ENCODE assay signal across 9 cellular contexts in the genomic region with DNA sequence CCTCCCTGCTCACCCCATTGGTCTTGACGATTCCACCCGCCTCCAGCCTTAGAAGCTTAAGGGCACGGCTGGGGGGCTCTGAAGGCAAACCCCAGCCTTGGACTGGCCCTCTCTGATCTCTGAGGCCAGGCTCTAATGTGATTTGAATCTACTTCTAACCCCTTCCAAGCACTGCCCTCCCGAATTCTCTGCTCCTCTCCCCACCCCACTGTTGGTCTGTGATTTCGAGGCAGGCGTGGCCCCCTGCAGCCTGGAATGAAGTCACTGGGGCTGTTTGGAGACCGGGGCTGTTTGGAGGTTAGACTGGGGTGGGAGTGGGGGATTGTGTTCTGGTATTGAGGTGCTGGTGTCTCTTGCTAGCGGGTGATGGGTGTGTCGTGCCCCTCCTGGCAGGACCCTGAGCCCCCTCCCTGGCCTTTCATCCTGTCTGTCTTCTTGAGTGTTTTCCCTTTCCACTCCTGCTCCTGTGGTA.
A peak's percentile ranks its signal among the peaks of the same experiment; 100 is the strongest.
DNase-seq lines count a peak whose midpoint lies in the region; ATAC-seq and TF ChIP-seq lines count a peak whose summit lies in the region.
"Had no signal": no experiment of that assay in that cellular context is flagged by ENCODE, and none has a peak within 500 bp of the region (broad histone marks: within the 10 kb centered on the region; RNA-seq: fewer than 3 reads in every experiment).

No MANE protein-coding gene starts in this region.

- H3K4me3 Mint-ChIP-seq in stimulated activated effector memory CD8-positive, alpha-beta T cell treated with anti-CD3 and anti-CD28 coated beads, Interleukin-12 subunit alpha, Interleukin-12 subunit beta, amount 100 ng/mL, for 72 hours: no peak overlapping the region

- DNase-seq in astrocyte of the spinal cord (ENCODE audit: low read depth, low spot score) (no peak), ecto neural progenitor cell (ENCODE audit: low spot score) (no peak)
- no peak for DNase-seq in stimulated activated effector memory CD8-positive, alpha-beta T cell treated with anti-CD3 and anti-CD28 coated beads, Interleukin-12 subunit alpha, Interleukin-12 subunit beta, amount 100 ng/mL, for 72 hours (ENCODE audit: low spot score in 2 of 2)
- DNase-seq: activated naive CD8-positive, alpha-beta T cell treated with anti-CD3 and anti-CD28 coated beads, Interleukin-2, amount 10 ng/mL, durations not matched to agents 7 days and 5 days; MV-4-11 had no signal

- in situ Hi-C loops in astrocyte of the spinal cord (cut with HindIII; ENCODE audit: low sequenced_read_pairs): no loop called here

- peak; percentile 4 for TF ChIP-seq CTCF in astrocyte of the spinal cord (IDR thresholded peaks at IDR 0.05; ENCODE audit: low read depth, low read length)

- peaks cover 39% of the 10 kb centered on the region for H3K4me1 Mint-ChIP-seq in stimulated activated effector memory CD8-positive, alpha-beta T cell treated with anti-CD3 and anti-CD28 coated beads, Interleukin-12 subunit alpha, Interleukin-12 subunit beta, amount 100 ng/mL, for 72 hours

- H3K27ac Mint-ChIP-seq in stimulated activated effector memory CD8-positive, alpha-beta T cell treated with anti-CD3 and anti-CD28 coated beads, Interleukin-12 subunit alpha, Interleukin-12 subunit beta, amount 100 ng/mL, for 72 hours: peak overlapping the region; percentile 52
- H3K27ac Mint-ChIP-seq: activated naive CD8-positive, alpha-beta T cell treated with anti-CD3 and anti-CD28 coated beads, Interleukin-2, amount 10 ng/mL, durations not matched to agents 7 days and 5 days had no signal

- peaks cover 29% of the 10 kb centered on the region for H3K36me3 ChIP-seq in HUES48 (ENCODE audit: control insufficient read depth, insufficient read depth, low read length)

- peaks cover 18% of the 10 kb centered on the region for H3K4me1 ChIP-seq in HUES48 (ENCODE audit: control insufficient read depth, insufficient read depth, low read length)

- no peaks in the 10 kb centered on the region for H3K36me3 Mint-ChIP-seq in stimulated activated effector memory CD8-positive, alpha-beta T cell treated with anti-CD3 and anti-CD28 coated beads, Interleukin-12 subunit alpha, Interleukin-12 subunit beta, amount 100 ng/mL, for 72 hours
- H3K36me3 Mint-ChIP-seq: activated naive CD8-positive, alpha-beta T cell treated with anti-CD3 and anti-CD28 coated beads, Interleukin-2, amount 10 ng/mL, durations not matched to agents 7 days and 5 days had no signal

- H3K9me3 ChIP-seq in HUES48 (ENCODE audit: control insufficient read depth, insufficient read depth, low read length): no peaks in the 10 kb centered on the region

- H3K9ac ChIP-seq in HUES48 (ENCODE audit: low read depth, low read length): peak overlapping the region; percentile 29; the same call in 1 of the 2 replicates

- no peak for ATAC-seq in stimulated activated effector memory CD8-positive, alpha-beta T cell treated with anti-CD3 and anti-CD28 coated beads, Interleukin-12 subunit alpha, Interleukin-12 subunit beta, amount 100 ng/mL, for 72 hours
- ATAC-seq in HG02759 (IDR thresholded peaks at IDR 0.05; ENCODE audit: unreplicated experiment) (no peak), GM18502 (IDR thresholded peaks at IDR 0.05; ENCODE audit: poor library complexity, unreplicated experiment) (no peak)

- peak overlapping the region; percentile 93 for H3K27ac ChIP-seq in HUES48 (ENCODE audit: low read depth, low read length)
- H3K27ac ChIP-seq in layer of hippocampus (ENCODE audit: low read depth, low read length): peak overlapping the region; percentile 18

- no peaks in the 10 kb centered on the region for H3K27me3 ChIP-seq in HUES48 (ENCODE audit: control insufficient read depth, insufficient read depth, low read length)
- peaks cover 35% of the 10 kb centered on the region for H3K27me3 ChIP-seq in layer of hippocampus (ENCODE audit: control insufficient read depth, insufficient read depth, low read length)

- H3K9me3 Mint-ChIP-seq in stimulated activated effector memory CD8-positive, alpha-beta T cell treated with anti-CD3 and anti-CD28 coated beads, Interleukin-12 subunit alpha, Interleukin-12 subunit beta, amount 100 ng/mL, for 72 hours: no peaks in the 10 kb centered on the region
- H3K9me3 Mint-ChIP-seq: activated naive CD8-positive, alpha-beta T cell treated with anti-CD3 and anti-CD28 coated beads, Interleukin-2, amount 10 ng/mL, durations not matched to agents 7 days and 5 days had no signal

- H3K4me3 ChIP-seq in HUES48 (ENCODE audit: low read depth, low read length) (peak overlapping the region; percentile 90), astrocyte of the spinal cord (ENCODE audit: low read depth, low read length) (no peak overlapping the region)
